In the genomic region with DNA sequence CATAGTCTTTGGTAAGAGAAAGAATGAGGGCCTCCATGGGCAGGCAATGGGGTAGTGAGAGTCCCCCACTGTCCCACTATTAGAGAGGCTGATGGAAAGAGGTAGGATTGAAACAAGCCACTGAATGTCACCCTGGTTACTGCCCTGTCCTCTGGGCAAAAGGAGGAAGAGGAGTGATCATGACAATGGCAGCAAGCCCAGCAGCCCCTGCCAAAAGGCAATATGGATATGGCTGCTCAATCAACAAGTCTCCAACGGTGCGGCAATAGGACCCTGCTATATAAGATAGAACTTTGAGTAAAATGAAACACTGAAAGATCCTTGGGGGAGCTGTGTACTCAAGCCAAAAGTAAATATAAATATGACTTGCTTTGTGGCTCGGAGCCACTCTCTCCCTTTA, we compare ENCODE assay signal across 13 cellular contexts. TPM values are rescaled to one million over a fixed set of nuclear protein-coding genes. Genes with fewer than 3 reads are reported as not detected.
DNase-seq lines count a peak whose midpoint lies in the region; ATAC-seq and TF ChIP-seq lines count a peak whose summit lies in the region.
"Had no signal": no experiment of that assay in that cellular context is flagged by ENCODE, and none has a peak within 500 bp of the region (broad histone marks: within the 10 kb centered on the region; RNA-seq: fewer than 3 reads in every experiment).

No MANE protein-coding gene starts in this region.

- H3K27me3 Mint-ChIP-seq in glutamatergic neuron (ENCODE audit: unreplicated experiment): no peaks in the 10 kb centered on the region
- H3K27me3 Mint-ChIP-seq in osteocyte (ENCODE audit: unreplicated experiment): no peaks in the 10 kb centered on the region

- TF ChIP-seq CTCF in AG04450 (IDR thresholded peaks at IDR 0.05; ENCODE audit: low read depth, low read length): no peak
- TF ChIP-seq CTCF in glutamatergic neuron (IDR thresholded peaks at IDR 0.05; ENCODE audit: partially characterized antibody, unreplicated experiment): no peak
- TF ChIP-seq CTCF in prostate gland (IDR thresholded peaks at IDR 0.05): no peak
- TF ChIP-seq CTCF in osteocyte (IDR thresholded peaks at IDR 0.05): no peak

- peak overlapping the region; percentile 58 for H3K27ac ChIP-seq in AG04450 (ENCODE audit: low read depth, low read length)
- H3K27ac ChIP-seq in SJCRH30: peak overlapping the region; percentile 56; the same call in 1 of the 2 replicates
- H3K27ac ChIP-seq in prostate gland: peak overlapping the region; percentile 61 to 64

- no peaks in the 10 kb centered on the region for H3K36me3 ChIP-seq in SJCRH30
- H3K36me3 ChIP-seq in prostate gland: no peaks in the 10 kb centered on the region
- no peaks in the 10 kb centered on the region for H3K36me3 ChIP-seq in MG63

- CTCF ChIA-PET in AG04450 (lab: Charles Lee): interaction anchor here (1.3 to 6.6 kb wide), 9 partner anchors 11 to 440 kb away, joined by 4 to 305 read pairs (median 17); no protein-coding TSS in a partner anchor

- H3K36me3 Mint-ChIP-seq in glutamatergic neuron (ENCODE audit: unreplicated experiment) (no peaks in the 10 kb centered on the region), osteocyte (ENCODE audit: unreplicated experiment) (peaks cover 3% of the 10 kb centered on the region)

- peaks cover 55% of the 10 kb centered on the region for H3K4me1 ChIP-seq in SJCRH30
- peaks cover 20% of the 10 kb centered on the region for H3K4me1 ChIP-seq in prostate gland (replicated peaks)

- H3K27ac Mint-ChIP-seq in glutamatergic neuron (ENCODE audit: unreplicated experiment) (peak overlapping the region; percentile 19), osteocyte (ENCODE audit: unreplicated experiment) (no peak overlapping the region)

- no peak for ATAC-seq in HG03196 (IDR thresholded peaks at IDR 0.05; ENCODE audit: unreplicated experiment)
- no peak for ATAC-seq in HG03045 (IDR thresholded peaks at IDR 0.05; ENCODE audit: unreplicated experiment)
- ATAC-seq: right cardiac atrium had no signal

- H3K4me3 ChIP-seq in AG04450 (ENCODE audit: low read depth, low read length): no peak overlapping the region
- H3K4me3 ChIP-seq in SJCRH30: no peak overlapping the region
- no peak overlapping the region for H3K4me3 ChIP-seq in prostate gland
- H3K4me3 ChIP-seq in MG63: no peak overlapping the region
- H3K4me3 ChIP-seq: coronary artery had no signal

- no peaks in the 10 kb centered on the region for H3K9me3 ChIP-seq in AG04450 (ENCODE audit: control insufficient read depth, insufficient read depth, low read length)
- no peaks in the 10 kb centered on the region for H3K9me3 ChIP-seq in SJCRH30 (replicated peaks)
- H3K9me3 ChIP-seq in prostate gland: no peaks in the 10 kb centered on the region
- no peaks in the 10 kb centered on the region for H3K9me3 ChIP-seq in MG63

- H3K27me3 ChIP-seq in AG04450 (ENCODE audit: control insufficient read depth, insufficient read depth, low read length) (no peaks in the 10 kb centered on the region), SJCRH30 (no peaks in the 10 kb centered on the region), prostate gland (replicated peaks; ENCODE audit: insufficient read depth) (no peaks in the 10 kb centered on the region), MG63 (no peaks in the 10 kb centered on the region)

- WGBS in prostate gland: 51% methylated on average over 3 of the region's 3 CpGs

- POLR2A ChIA-PET in AG04450 (lab: Yijun Ruan, JAX): interaction anchor here (1.2 kb wide), 1 partner anchor 11 kb away, joined by 10 read pairs; no protein-coding TSS in a partner anchor

- TF ChIP-seq POLR2A in prostate gland (IDR thresholded peaks at IDR 0.05): no peak

- DNase-seq in AG04450 (ENCODE audit: low read depth, low spot score): no peak
- no peak for DNase-seq in SJCRH30
- no peak for DNase-seq in glutamatergic neuron
- no peak for DNase-seq in prostate gland (ENCODE audit: low spot score)
- no peak for DNase-seq in osteocyte (ENCODE audit: extremely low spot score, unreplicated experiment)
- no peak for DNase-seq in MG63
- DNase-seq: activated CD4-positive, CD25-positive, alpha-beta regulatory T cell; NCI-H2171 treated with DMSO at 0.1 percent for 48 hours had no signal

- no peaks in the 10 kb centered on the region for H3K9me3 Mint-ChIP-seq in glutamatergic neuron (ENCODE audit: unreplicated experiment)
- no peaks in the 10 kb centered on the region for H3K9me3 Mint-ChIP-seq in osteocyte (ENCODE audit: unreplicated experiment)

- intact Hi-C loops in prostate gland (cut with DNase I): loop anchor here (2.0 to 10.0 kb wide), 3 partner anchors 160 to 440 kb away; partner anchors contain the start of genes ALKBH1 and SLIRP

- H3K4me3 Mint-ChIP-seq in glutamatergic neuron (ENCODE audit: unreplicated experiment) (peak overlapping the region; percentile 32), osteocyte (ENCODE audit: unreplicated experiment) (no peak overlapping the region)

- H3K4me1 Mint-ChIP-seq in glutamatergic neuron (ENCODE audit: low read depth, unreplicated experiment) (no peaks in the 10 kb centered on the region), osteocyte (ENCODE audit: unreplicated experiment) (peaks cover 20% of the 10 kb centered on the region)

RNA-seq across cellular contexts. Expression of gene POMT2, which starts 6.1 kb away (rescaled TPM):
- 11.0 and 17.2 TPM in 2 replicates for polyA plus RNA-seq in AG04450 (2011; rRNA removed)
- polyA minus RNA-seq in AG04450 (2011; rRNA and poly(A)+ RNA removed): 24.1 and 31.8 TPM in 2 replicates
- total RNA-seq in SJCRH30 (2014; rRNA removed; shearing (Covaris generic)): 27.0 and 30.2 TPM in 2 replicates
- 41.5 TPM for total RNA-seq in glutamatergic neuron (ENCODE audit: unreplicated experiment)
- total RNA-seq in prostate gland: 100 to 1,000 TPM in 1 of 2 donors, 1 to 10 TPM in 1; 8.4 to 101 TPM
- 29.2 and 32.4 TPM in 2 replicates for total RNA-seq in osteocyte
- total RNA-seq in MG63 (2014; rRNA removed; shearing (Covaris generic); ENCODE audit: low replicate concordance): 11.5 and 43.4 TPM in 2 replicates

RNA-seq across cellular contexts. Expression of gene GSTZ1, which starts 6.3 kb away (rescaled TPM):
- 12.4 and 16.8 TPM in 2 replicates for polyA plus RNA-seq in AG04450 (2011; rRNA removed)
- 11.0 and 15.8 TPM in 2 replicates for polyA minus RNA-seq in AG04450 (2011; rRNA and poly(A)+ RNA removed)
- 10.3 and 14.3 TPM in 2 replicates for total RNA-seq in SJCRH30 (2014; rRNA removed; shearing (Covaris generic))
- total RNA-seq in glutamatergic neuron (ENCODE audit: unreplicated experiment) (23.1 TPM), prostate gland (10 to 100 TPM; 50.1 to 78.1 TPM), osteocyte (15.8 and 16.6 TPM in 2 replicates)
- total RNA-seq in MG63 (2014; rRNA removed; shearing (Covaris generic); ENCODE audit: low replicate concordance): 27.4 and 33.2 TPM in 2 replicates

RNA-seq across cellular contexts. Expression of gene NGB, which starts 43.5 kb away (rescaled TPM):
- not detected in 2 replicates for polyA plus RNA-seq in AG04450 (2011; rRNA removed)
- not detected in 2 replicates for polyA minus RNA-seq in AG04450 (2011; rRNA and poly(A)+ RNA removed)
- not detected in 2 replicates for total RNA-seq in SJCRH30 (2014; rRNA removed; shearing (Covaris generic))
- total RNA-seq in glutamatergic neuron (ENCODE audit: unreplicated experiment): 0.22 TPM
- under 1 TPM in 1 of 2 donors, not detected in 1; 0.91 TPM for total RNA-seq in prostate gland
- total RNA-seq in osteocyte: not detected in 2 replicates
- total RNA-seq in MG63 (2014; rRNA removed; shearing (Covaris generic); ENCODE audit: low replicate concordance): not detected in 2 replicates
- total RNA-seq: fibroblast of lung, right cardiac atrium had no signal
- polyA plus RNA-seq: fibroblast of lung, right cardiac atrium had no signal
